ENCODE assay signal across 8 cellular contexts in genomic region chr1:202315576-202316168, GRCh38. TPM values are rescaled to one million over a fixed set of nuclear protein-coding genes. Genes with fewer than 3 reads are reported as not detected.
A peak's percentile ranks its signal among the peaks of the same experiment; 100 is the strongest.
DNase-seq lines count a peak whose midpoint lies in the region; ATAC-seq, FAIRE-seq and TF ChIP-seq lines count a peak whose summit lies in the region.

No MANE protein-coding gene starts in this region.

- H3K27me3 Mint-ChIP-seq in CD4-positive, alpha-beta T cell = peaks cover 5% of the 10 kb centered on the region
- H3K27me3 Mint-ChIP-seq in activated B cell treated with CpG ODN at 0.5 μM for 24 hours = peaks cover 10% of the 10 kb centered on the region

- H3K4me1 Mint-ChIP-seq in CD4-positive, alpha-beta T cell (ENCODE audit: low read depth) = no peaks in the 10 kb centered on the region
- H3K4me1 Mint-ChIP-seq in activated B cell treated with CpG ODN at 0.5 μM for 24 hours = no peaks in the 10 kb centered on the region

- H2AFZ ChIP-seq in HCT116 (ENCODE audit: low read depth, low read length, poor library complexity, severe bottlenecking) = peak overlapping the region; percentile 23
- no peak overlapping the region for H2AFZ ChIP-seq in keratinocyte (ENCODE audit: control insufficient read depth, low read length)

- RAD21 ChIA-PET in HCT116 (lab: Charles Lee; ENCODE audit: low non-redundant PET in 1 of 2, low total read pairs in 2 of 2, uncharacterized antibody in 2 of 2, unreplicated experiment in 2 of 2) = interaction anchor here in 1 of 2 experiments (0.6 kb wide), 1 partner anchor 127 kb away, joined by 6 read pairs; no protein-coding TSS in a partner anchor

- peak; percentile 99 for TF ChIP-seq RAD21 in HCT116 (IDR thresholded peaks at IDR 0.05; ENCODE audit: low read depth)

- no peaks in the 10 kb centered on the region for H3K9me3 Mint-ChIP-seq in CD4-positive, alpha-beta T cell
- no peaks in the 10 kb centered on the region for H3K9me3 Mint-ChIP-seq in activated B cell treated with CpG ODN at 0.5 μM for 24 hours

- no peak overlapping the region for H3K27ac ChIP-seq in CD4-positive, alpha-beta T cell (ENCODE audit: low read depth, low read length)
- H3K27ac ChIP-seq in HCT116 (ENCODE audit: low read depth, low read length) (no peak overlapping the region), keratinocyte (ENCODE audit: control insufficient read depth, insufficient read depth, low read length) (no peak overlapping the region)

- H4K20me1 ChIP-seq in HCT116 (ENCODE audit: insufficient read depth) = no peaks in the 10 kb centered on the region
- H4K20me1 ChIP-seq in keratinocyte (ENCODE audit: control insufficient read depth, extremely low read depth, insufficient read depth, low read length) = no peaks in the 10 kb centered on the region

- H3K36me3 Mint-ChIP-seq in CD4-positive, alpha-beta T cell (ENCODE audit: low read depth) = no peaks in the 10 kb centered on the region
- H3K36me3 Mint-ChIP-seq in activated B cell treated with CpG ODN at 0.5 μM for 24 hours (ENCODE audit: low read depth) = no peaks in the 10 kb centered on the region

- H3K9me3 ChIP-seq in CD4-positive, alpha-beta T cell (ENCODE audit: control insufficient read depth, low read length) = no peaks in the 10 kb centered on the region
- H3K9me3 ChIP-seq in HCT116 (ENCODE audit: control insufficient read depth in 1 of 2, insufficient read depth in 1 of 2, low read depth in 1 of 2, low read length in 2 of 2) (no peaks in the 10 kb centered on the region), keratinocyte (ENCODE audit: control insufficient read depth, low read depth, low read length) (no peaks in the 10 kb centered on the region)

- ATAC-seq in CD4-positive, alpha-beta T cell (ENCODE audit: poor library complexity) = peak; percentile 96
- ATAC-seq in HCT116 (peak; percentile 97), activated B cell treated with CpG ODN at 0.5 μM for 24 hours (ENCODE audit: low read depth) (peak; percentile 78), GM21447 (IDR thresholded peaks at IDR 0.05; ENCODE audit: unreplicated experiment) (no peak)

- H3K36me3 ChIP-seq in HCT116 (ENCODE audit: control insufficient read depth in 1 of 2, insufficient read depth in 2 of 2, low read length in 2 of 2) = no peaks in the 10 kb centered on the region
- no peaks in the 10 kb centered on the region for H3K36me3 ChIP-seq in bronchial epithelial cell (ENCODE audit: control insufficient read depth, insufficient read depth, low read length)
- no peaks in the 10 kb centered on the region for H3K36me3 ChIP-seq in keratinocyte (ENCODE audit: control insufficient read depth in 2 of 2, extremely low read depth in 1 of 2, insufficient read depth in 2 of 2, low read length in 2 of 2)

- DNase-seq in CD4-positive, alpha-beta T cell = peak; percentile 62 to 78 (median 69)
- DNase-seq in HCT116 (ENCODE audit: low read depth, low spot score) = peak; percentile 59
- DNase-seq in NCI-H2227 (lab: John Stamatoyannopoulos, UW; ENCODE audit: unreplicated experiment) = peak; percentile 85
- peak; percentile 51 for DNase-seq in activated B cell treated with CpG ODN at 0.5 μM for 24 hours
- peak; percentile 68 for DNase-seq in bronchial epithelial cell (ENCODE audit: low read depth)
- DNase-seq in keratinocyte (ENCODE audit: low read depth, low spot score) = peak; percentile 33
- DNase-seq in stimulated activated CD4-positive, alpha-beta T cell treated with anti-CD3 and anti-CD28 coated beads, Interleukin-1b, Interleukin-23, amount 100 ng/mL, for 4 hours (ENCODE audit: low read depth in 2 of 2) = peak; percentile 62 to 63

- H3K27ac Mint-ChIP-seq in CD4-positive, alpha-beta T cell = no peak overlapping the region
- no peak overlapping the region for H3K27ac Mint-ChIP-seq in activated B cell treated with CpG ODN at 0.5 μM for 24 hours

- FAIRE-seq in bronchial epithelial cell (lab: Jason Lieb, UNC) (no peak), keratinocyte (lab: Jason Lieb, UNC) (peak; percentile 81)

- H3K9me2 ChIP-seq in HCT116 (ENCODE audit: insufficient read depth) = no peaks in the 10 kb centered on the region

- no peak overlapping the region for H3K4me3 Mint-ChIP-seq in CD4-positive, alpha-beta T cell
- no peak overlapping the region for H3K4me3 Mint-ChIP-seq in activated B cell treated with CpG ODN at 0.5 μM for 24 hours

- no TSS peak for BruUV-seq in HCT116 (replicated peaks; lab: Mats Ljungman, UMichigan)

- H3K27me3 ChIP-seq in CD4-positive, alpha-beta T cell (ENCODE audit: control insufficient read depth, insufficient read depth, low read length) = no peaks in the 10 kb centered on the region
- peaks cover 15% of the 10 kb centered on the region; the same call in 1 of the 2 replicates for H3K27me3 ChIP-seq in HCT116 (ENCODE audit: insufficient read depth, low read length)
- H3K27me3 ChIP-seq in bronchial epithelial cell (ENCODE audit: control insufficient read depth, insufficient read depth, low read length) = no peaks in the 10 kb centered on the region
- no peaks in the 10 kb centered on the region for H3K27me3 ChIP-seq in keratinocyte (ENCODE audit: control insufficient read depth, extremely low read depth, insufficient read depth, low read length)

- CTCF ChIA-PET in CD4-positive, alpha-beta T cell (lab: Charles Lee) = interaction anchor here (0.7 to 2.1 kb wide), 10 partner anchors 12 to 161 kb away, joined by 3 to 10 read pairs (median 4); partner anchors contain the start of genes LGR6 and PTPN7
- CTCF ChIA-PET in HCT116 (lab: Charles Lee) = interaction anchor here (0.6 to 4.5 kb wide), 9 partner anchors 9 to 133 kb away, joined by 3 to 36 read pairs (median 5); partner anchors contain the start of genes LGR6 and PPP1R12B
- CTCF ChIA-PET in activated B cell treated with CpG ODN at 0.5 μM for 24 hours (lab: Charles Lee) = interaction anchor here (0.9 to 3.6 kb wide), 10 partner anchors 10 to 179 kb away, joined by 3 to 40 read pairs (median 6); partner anchors contain the start of gene LGR6

- dilution Hi-C loops in keratinocyte (cut with MboI; ENCODE audit: extremely low pct_ligation_motif_present, low sequenced_read_pairs) = no loop called here

- POLR2A ChIA-PET in CD4-positive, alpha-beta T cell (lab: Charles Lee) = interaction anchor here (1.8 kb wide), 1 partner anchor 41 kb away, joined by 7 read pairs; no protein-coding TSS in a partner anchor
- POLR2A ChIA-PET in HCT116 (lab: Charles Lee) (no interaction called here), activated B cell treated with CpG ODN at 0.5 μM for 24 hours (lab: Charles Lee) (no interaction called here)

- H3K4me1 ChIP-seq in HCT116 (ENCODE audit: control insufficient read depth in 1 of 2, insufficient read depth in 2 of 2, low read length in 2 of 2) (no peaks in the 10 kb centered on the region), keratinocyte (ENCODE audit: control insufficient read depth, extremely low read depth, insufficient read depth, low read length) (peaks cover 7% of the 10 kb centered on the region)

- H3K4me3 ChIP-seq in HCT116 (replicated peaks in 1 of 2; ENCODE audit: low read depth in 1 of 2, low read length in 2 of 2) (no peak overlapping the region), bronchial epithelial cell (ENCODE audit: low read depth, low read length) (no peak overlapping the region), keratinocyte (ENCODE audit: control insufficient read depth in 2 of 3, extremely low read depth in 1 of 3, insufficient read depth in 2 of 3, low read depth in 1 of 3, low read length in 3 of 3) (no peak overlapping the region)

- H3K4me2 ChIP-seq in HCT116 (ENCODE audit: low read length) (no peak overlapping the region), keratinocyte (ENCODE audit: control insufficient read depth, extremely low read depth, insufficient read depth, low read depth, low read length) (no peak overlapping the region)

- H3K79me2 ChIP-seq in HCT116 (ENCODE audit: insufficient read depth, low read length) (no peaks in the 10 kb centered on the region), keratinocyte (ENCODE audit: control insufficient read depth, insufficient read depth, low read length) (no peaks in the 10 kb centered on the region)

- no peak for TF ChIP-seq POLR2A in HCT116 (IDR thresholded peaks at IDR 0.05; ENCODE audit: borderline replicate concordance, extremely low read depth, insufficient read depth, insufficient read length)

- intact Hi-C loops in CD4-positive, alpha-beta T cell (cut with DNase I, micrococcal nuclease) = loop anchor here (1.0 to 2.0 kb wide), 6 partner anchors 40 to 131 kb away; partner anchors contain the start of gene LGR6 (in 2 of the 2)
- intact Hi-C loops in HCT116 (cut with micrococcal nuclease) = loop anchor here (1.0 kb wide), 4 partner anchors 41 to 131 kb away; partner anchors contain the start of gene LGR6
- intact Hi-C loops in activated B cell treated with CpG ODN at 0.5 μM for 24 hours (cut with micrococcal nuclease) = loop anchor here (1.0 to 5.0 kb wide), 5 partner anchors 41 to 308 kb away; partner anchors contain the start of gene LGR6

- no peaks in the 10 kb centered on the region for H3K9me1 ChIP-seq in keratinocyte (ENCODE audit: control insufficient read depth, extremely low read depth, insufficient read depth, low read length)

- peak; percentile 98 for TF ChIP-seq CTCF in CD4-positive, alpha-beta T cell (IDR thresholded peaks at IDR 0.05)
- TF ChIP-seq CTCF in HCT116 (IDR thresholded peaks at IDR 0.05 in 2 of 3, conservative IDR thresholded peaks at IDR 0.05 in 1 of 3; ENCODE audit: borderline replicate concordance in 1 of 3, insufficient read depth in 1 of 3, low read depth in 2 of 3, low read length in 2 of 3) (peak; percentile 98), activated B cell treated with CpG ODN at 0.5 μM for 24 hours (IDR thresholded peaks at IDR 0.05) (peak; percentile 64), bronchial epithelial cell (IDR thresholded peaks at IDR 0.05; ENCODE audit: insufficient read depth, low read length, severe bottlenecking) (peak; percentile 98), keratinocyte (optimal IDR thresholded peaks at IDR 0.05 in 1 of 3, IDR thresholded peaks at IDR 0.05 in 1 of 3, conservative IDR thresholded peaks at IDR 0.05 in 1 of 3; ENCODE audit: extremely low read depth in 1 of 3, insufficient read depth in 2 of 3, low read length in 3 of 3) (peak; percentile 96 to 99 (median 99))

- no peak overlapping the region for H3K9ac ChIP-seq in HCT116 (ENCODE audit: low read length)
- H3K9ac ChIP-seq in keratinocyte (ENCODE audit: control insufficient read depth, extremely low read depth, insufficient read depth, low read length) = no peak overlapping the region

RNA-seq across cellular contexts. Expression of gene UBE2T, which starts 26.1 kb away (rescaled TPM):
- total RNA-seq in CD4-positive, alpha-beta T cell = 1 to 10 TPM; 1.1 TPM
- total RNA-seq in HCT116 (2021; ENCODE audit: unreplicated experiment) (79.8 TPM), activated B cell treated with CpG ODN at 0.5 μM for 24 hours (7.4 and 8.6 TPM in 2 replicates), bronchial epithelial cell (1.9 and 4.7 TPM in 2 replicates)
- 72.9 and 108 TPM in 2 replicates for polyA plus RNA-seq in HCT116 (2012)
- polyA plus RNA-seq in keratinocyte = 32.3 to 71.7 TPM (median 53.9 TPM) in 3 replicates
- 3.0 TPM for polyA plus RNA-seq in keratinocyte (2011; ENCODE audit: low read depth)
- polyA plus RNA-seq in keratinocyte (2011; cell fraction: cytosol; rRNA removed) = 27.4 and 56.1 TPM in 2 replicates
- 25.8 and 27.3 TPM in 2 replicates for polyA plus RNA-seq in keratinocyte (2011; cell fraction: nucleus; rRNA removed)
- polyA plus RNA-seq in keratinocyte (2012; ENCODE audit: low replicate concordance) = 6.3 and 32.0 TPM in 2 replicates
- polyA minus RNA-seq in keratinocyte = 10.8 to 23.1 TPM (median 13.5 TPM) in 3 replicates
- 13.2 TPM for polyA minus RNA-seq in keratinocyte (2011; cell fraction: cytosol; rRNA and poly(A)+ RNA removed)
- 3.7 and 6.7 TPM in 2 replicates for polyA minus RNA-seq in keratinocyte (2011; cell fraction: nucleus; rRNA and poly(A)+ RNA removed)

RNA-seq across cellular contexts. Expression of gene PPP1R12B, which starts 32.8 kb away (rescaled TPM):
- 10 to 100 TPM; 15.0 to 15.3 TPM for total RNA-seq in CD4-positive, alpha-beta T cell
- 14.3 TPM for total RNA-seq in HCT116 (2021; ENCODE audit: unreplicated experiment)
- 1.9 and 2.8 TPM in 2 replicates for polyA plus RNA-seq in HCT116 (2012)
- total RNA-seq in activated B cell treated with CpG ODN at 0.5 μM for 24 hours = 22.4 and 25.7 TPM in 2 replicates
- 8.7 and 16.4 TPM in 2 replicates for total RNA-seq in bronchial epithelial cell
- polyA plus RNA-seq in keratinocyte = 4.2 to 8.4 TPM (median 6.9 TPM) in 3 replicates
- polyA plus RNA-seq in keratinocyte (2011; ENCODE audit: low read depth) = 7.1 TPM
- 4.7 and 6.1 TPM in 2 replicates for polyA plus RNA-seq in keratinocyte (2011; cell fraction: cytosol; rRNA removed)
- 29.7 and 35.3 TPM in 2 replicates for polyA plus RNA-seq in keratinocyte (2011; cell fraction: nucleus; rRNA removed)
- polyA plus RNA-seq in keratinocyte (2012; ENCODE audit: low replicate concordance) = 2.6 and 3.2 TPM in 2 replicates
- 13.4 to 47.6 TPM (median 40.9 TPM) in 3 replicates for polyA minus RNA-seq in keratinocyte
- polyA minus RNA-seq in keratinocyte (2011; cell fraction: cytosol; rRNA and poly(A)+ RNA removed) = 5.8 TPM
- 24.8 and 41.5 TPM in 2 replicates for polyA minus RNA-seq in keratinocyte (2011; cell fraction: nucleus; rRNA and poly(A)+ RNA removed)

Comparison
In these comparisons a context has a peak if more than half of its experiments do, and no peak if none do; other contexts are left out.
1. DNase-seq: peak in every context shown above with its lines; median percentile 85 in NCI-H2227; 69 in CD4-positive, alpha-beta T cell; 68 in bronchial epithelial cell; 62 in stimulated activated CD4-positive, alpha-beta T cell treated with anti-CD3 and anti-CD28 coated beads, Interleukin-1b, Interleukin-23, amount 100 ng/mL, for 4 hours; 59 in HCT116; 51 in activated B cell treated with CpG ODN at 0.5 μM for 24 hours; 33 in keratinocyte.